In the genomic region with DNA sequence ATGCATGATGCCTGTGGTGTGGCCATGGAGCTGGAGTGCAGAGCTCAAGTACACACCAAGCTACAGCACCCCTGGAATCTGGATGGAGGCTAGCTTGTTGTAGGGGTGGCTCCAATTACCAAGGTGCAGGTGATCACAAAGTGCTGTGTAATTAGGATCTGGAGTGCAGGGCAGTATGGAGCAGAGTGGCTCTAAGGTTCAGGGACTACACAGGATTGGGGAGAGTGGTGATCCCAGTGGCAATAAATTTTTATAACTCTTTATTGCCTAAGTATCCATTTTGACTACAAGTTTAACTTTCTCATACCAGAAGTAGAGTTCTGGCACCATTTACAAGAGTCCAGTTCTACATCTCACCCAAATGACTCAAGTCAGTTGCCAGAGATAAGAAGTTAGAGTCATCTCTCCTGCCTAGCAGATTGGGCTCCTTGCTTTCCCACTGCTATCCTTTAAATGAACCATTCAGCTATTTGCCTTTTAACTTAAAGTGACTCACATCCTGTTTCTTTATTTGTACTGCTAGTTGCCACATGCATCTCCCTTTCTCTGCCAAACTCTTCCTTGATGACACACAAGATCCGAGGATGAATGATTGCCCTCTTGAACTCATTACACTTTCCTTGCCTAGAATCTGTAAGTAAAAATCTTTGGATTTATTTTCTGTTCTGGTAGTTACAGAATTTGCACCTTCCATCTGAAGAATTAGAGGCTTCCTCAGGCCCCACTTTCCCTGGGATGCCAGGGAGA, we compare ENCODE assay signal across 1 cellular context.
TF ChIP-seq lines count a peak whose summit lies in the region.

No MANE protein-coding gene starts in this region.

TF ChIP-seq in K562, 482 proteins besides CTCF, POLR2A, EP300 and RAD21 (continued from another document):
- TF ChIP-seq, protein P1, sequence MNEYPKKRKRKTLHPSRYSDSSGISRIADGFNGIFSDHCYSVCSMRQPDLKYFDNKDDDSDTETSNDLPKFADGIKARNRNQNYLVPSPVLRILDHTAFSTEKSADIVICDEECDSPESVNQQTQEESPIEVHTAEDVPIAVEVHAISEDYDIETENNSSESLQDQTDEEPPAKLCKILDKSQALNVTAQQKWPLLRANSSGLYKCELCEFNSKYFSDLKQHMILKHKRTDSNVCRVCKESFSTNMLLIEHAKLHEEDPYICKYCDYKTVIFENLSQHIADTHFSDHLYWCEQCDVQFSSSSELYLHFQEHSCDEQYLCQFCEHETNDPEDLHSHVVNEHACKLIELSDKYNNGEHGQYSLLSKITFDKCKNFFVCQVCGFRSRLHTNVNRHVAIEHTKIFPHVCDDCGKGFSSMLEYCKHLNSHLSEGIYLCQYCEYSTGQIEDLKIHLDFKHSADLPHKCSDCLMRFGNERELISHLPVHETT (CRISPR knock-in tag; conservative IDR thresholded peaks at IDR 0.05 in 1 of 2, IDR thresholded peaks at IDR 0.05 in 1 of 2), result no peak
- no peak for TF ChIP-seq SMARCA5 (IDR thresholded peaks at IDR 0.05)
- no peak for TF ChIP-seq ZNF3 (CRISPR knock-in tag; IDR thresholded peaks at IDR 0.05)
- TF ChIP-seq PHB (CRISPR knock-in tag; IDR thresholded peaks at IDR 0.05), result no peak
- no peak for TF ChIP-seq PRPF4 (IDR thresholded peaks at IDR 0.05; ENCODE audit: insufficient read depth, low read depth, low read length, poor library complexity, severe bottlenecking)
- TF ChIP-seq, protein P2, sequence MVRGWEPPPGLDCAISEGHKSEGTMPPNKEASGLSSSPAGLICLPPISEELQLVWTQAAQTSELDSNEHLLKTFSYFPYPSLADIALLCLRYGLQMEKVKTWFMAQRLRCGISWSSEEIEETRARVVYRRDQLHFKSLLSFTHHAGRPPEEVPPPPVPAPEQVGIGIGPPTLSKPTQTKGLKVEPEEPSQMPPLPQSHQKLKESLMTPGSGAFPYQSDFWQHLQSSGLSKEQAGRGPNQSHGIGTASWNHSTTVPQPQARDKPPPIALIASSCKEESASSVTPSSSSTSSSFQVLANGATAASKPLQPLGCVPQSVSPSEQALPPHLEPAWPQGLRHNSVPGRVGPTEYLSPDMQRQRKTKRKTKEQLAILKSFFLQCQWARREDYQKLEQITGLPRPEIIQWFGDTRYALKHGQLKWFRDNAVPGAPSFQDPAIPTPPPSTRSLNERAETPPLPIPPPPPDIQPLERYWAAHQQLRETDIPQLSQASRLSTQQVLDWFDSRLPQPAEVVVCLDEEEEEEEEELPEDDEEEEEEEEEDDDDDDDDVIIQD (CRISPR knock-in tag; IDR thresholded peaks at IDR 0.05), result no peak
- TF ChIP-seq, protein P3, sequence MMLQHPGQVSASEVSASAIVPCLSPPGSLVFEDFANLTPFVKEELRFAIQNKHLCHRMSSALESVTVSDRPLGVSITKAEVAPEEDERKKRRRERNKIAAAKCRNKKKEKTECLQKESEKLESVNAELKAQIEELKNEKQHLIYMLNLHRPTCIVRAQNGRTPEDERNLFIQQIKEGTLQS (IDR thresholded peaks at IDR 0.05), result peak; percentile 59
- TF ChIP-seq, protein P3 (CRISPR knock-in tag; conservative IDR thresholded peaks at IDR 0.05), result no peak
- no peak for TF ChIP-seq ZFPM2 (CRISPR knock-in tag; IDR thresholded peaks at IDR 0.05)
- peak; percentile 66; the same call in 1 of the 2 replicates for TF ChIP-seq EHMT2 (IDR thresholded peaks at IDR 0.05)
- TF ChIP-seq, protein P4, sequence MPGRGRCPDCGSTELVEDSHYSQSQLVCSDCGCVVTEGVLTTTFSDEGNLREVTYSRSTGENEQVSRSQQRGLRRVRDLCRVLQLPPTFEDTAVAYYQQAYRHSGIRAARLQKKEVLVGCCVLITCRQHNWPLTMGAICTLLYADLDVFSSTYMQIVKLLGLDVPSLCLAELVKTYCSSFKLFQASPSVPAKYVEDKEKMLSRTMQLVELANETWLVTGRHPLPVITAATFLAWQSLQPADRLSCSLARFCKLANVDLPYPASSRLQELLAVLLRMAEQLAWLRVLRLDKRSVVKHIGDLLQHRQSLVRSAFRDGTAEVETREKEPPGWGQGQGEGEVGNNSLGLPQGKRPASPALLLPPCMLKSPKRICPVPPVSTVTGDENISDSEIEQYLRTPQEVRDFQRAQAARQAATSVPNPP (IDR thresholded peaks at IDR 0.05; ENCODE audit: borderline replicate concordance, insufficient read depth, insufficient read length), result no peak
- TF ChIP-seq GABPB1 (CRISPR knock-in tag; IDR thresholded peaks at IDR 0.05), result no peak
- TF ChIP-seq ZNF830 (CRISPR knock-in tag; IDR thresholded peaks at IDR 0.05), result no peak
- TF ChIP-seq CEBPG (CRISPR knock-in tag; IDR thresholded peaks at IDR 0.05), result no peak
- TF ChIP-seq CEBPG (tag; conservative IDR thresholded peaks at IDR 0.05 in 1 of 2, IDR thresholded peaks at IDR 0.05 in 1 of 2), result peak in 1 of 2 experiments; percentile 85; a peak in 2 of 4 replicates
- no peak for TF ChIP-seq FOXK1 (CRISPR knock-in tag; IDR thresholded peaks at IDR 0.05; ENCODE audit: borderline replicate concordance)
- TF ChIP-seq SMARCB1 (IDR thresholded peaks at IDR 0.05; ENCODE audit: insufficient read length, low read depth), result no peak
- peak; percentile 69 for TF ChIP-seq MEIS2 (IDR thresholded peaks at IDR 0.05; ENCODE audit: partially characterized antibody)
- no peak for TF ChIP-seq HDGF (IDR thresholded peaks at IDR 0.05)
- 0 out of 2 replicates have a peak, but pooled peaks have one; percentile 9 for TF ChIP-seq DMBX1 (CRISPR knock-in tag; IDR thresholded peaks at IDR 0.05; ENCODE audit: borderline replicate concordance)
- TF ChIP-seq HDAC6 (IDR thresholded peaks at IDR 0.05; ENCODE audit: low read depth, low read length), result no peak
- TF ChIP-seq FOSL1 (tag; conservative IDR thresholded peaks at IDR 0.05), result peak; percentile 91
TF ChIP-seq in K562: peak in this region for 19.
